Comparison of ENCODE assay signal across 8 cellular contexts in the genomic region with DNA sequence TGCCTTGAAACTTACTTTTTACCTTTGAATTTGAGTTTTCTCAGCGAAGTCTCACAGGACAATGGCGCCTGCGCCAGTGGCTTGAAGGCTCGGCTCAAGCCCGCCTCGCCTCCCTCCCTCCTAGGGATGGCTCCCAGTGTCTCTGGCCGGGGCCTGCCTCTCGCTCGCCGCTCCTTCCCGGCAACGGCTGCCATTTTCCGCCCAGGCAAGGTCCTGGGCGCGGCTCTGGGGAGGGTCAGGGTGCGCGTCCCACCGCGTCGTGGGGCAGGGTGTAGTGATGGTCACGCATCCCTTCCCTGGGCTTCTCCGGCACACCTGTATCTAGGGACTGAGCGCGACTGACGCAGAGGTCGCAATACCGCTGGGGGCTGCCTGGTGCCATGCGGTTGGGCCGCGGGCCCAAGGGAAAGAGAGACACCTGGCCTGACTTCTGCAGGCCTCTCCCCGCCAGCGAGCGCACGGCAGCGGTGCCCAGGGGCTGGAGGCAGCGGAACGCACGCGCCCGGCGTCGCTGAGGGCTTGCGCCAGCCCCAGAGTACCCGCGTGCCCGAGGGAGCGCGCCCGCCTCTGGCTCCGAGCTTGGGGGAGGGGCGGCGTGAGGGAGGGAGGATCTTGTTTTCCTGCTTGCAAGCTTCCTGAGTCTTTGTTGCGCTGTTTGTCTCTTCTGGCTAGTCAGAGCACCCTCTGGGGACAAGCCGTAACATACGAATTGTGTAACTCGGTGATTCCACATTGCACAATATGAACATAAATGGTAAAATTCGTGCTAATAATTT. TPM values are rescaled to one million over a fixed set of nuclear protein-coding genes. Genes with fewer than 3 reads are reported as not detected.
DNase-seq lines count a peak whose midpoint lies in the region; ATAC-seq lines count a peak whose summit lies in the region.

No MANE protein-coding gene starts in this region.

- peak overlapping the region; percentile 65 for H3K4me3 Mint-ChIP-seq in activated CD4-positive, alpha-beta memory T cell treated with anti-CD3 and anti-CD28 coated beads for 36 hours

- H3K27me3 ChIP-seq in duodenal mucosa (ENCODE audit: control insufficient read depth in 1 of 2, insufficient read depth in 2 of 2, low read length in 2 of 2): no peaks in the 10 kb centered on the region

- peak overlapping the region; percentile 33 for H3K27ac Mint-ChIP-seq in activated CD4-positive, alpha-beta memory T cell treated with anti-CD3 and anti-CD28 coated beads for 36 hours

- peak overlapping the region; percentile 76 to 77 for H3K4me3 ChIP-seq in duodenal mucosa (ENCODE audit: low read depth in 1 of 2, low read length in 2 of 2)

- intact Hi-C loops in activated CD4-positive, alpha-beta memory T cell treated with anti-CD3 and anti-CD28 coated beads for 36 hours (cut with micrococcal nuclease): loop anchor here (1.0 kb wide), 1 partner anchor 20 kb away; a partner anchor contains a TSS

- no peaks in the 10 kb centered on the region for H3K36me3 ChIP-seq in duodenal mucosa (ENCODE audit: control insufficient read depth in 1 of 2, insufficient read depth in 2 of 2, low read length in 2 of 2)

- H3K9ac ChIP-seq in duodenal mucosa (ENCODE audit: low read depth in 1 of 2, low read length in 2 of 2): peak overlapping the region; percentile 59

- no peak for ATAC-seq in HG03521 (IDR thresholded peaks at IDR 0.05; ENCODE audit: unreplicated experiment)

- H3K4me1 ChIP-seq in duodenal mucosa (ENCODE audit: control insufficient read depth in 1 of 2, insufficient read depth in 2 of 2, low read length in 2 of 2): no peaks in the 10 kb centered on the region

- CTCF ChIA-PET in activated CD4-positive, alpha-beta memory T cell treated with anti-CD3 and anti-CD28 coated beads for 36 hours (lab: Charles Lee): interaction anchor here (0.7 to 1.8 kb wide), 2 partner anchors 31 to 50 kb away, joined by 3 to 7 read pairs; no protein-coding TSS in a partner anchor

- no peaks in the 10 kb centered on the region for H3K9me3 Mint-ChIP-seq in activated CD4-positive, alpha-beta memory T cell treated with anti-CD3 and anti-CD28 coated beads for 36 hours

- H3K36me3 Mint-ChIP-seq in activated CD4-positive, alpha-beta memory T cell treated with anti-CD3 and anti-CD28 coated beads for 36 hours: no peaks in the 10 kb centered on the region

- H3K27ac ChIP-seq in duodenal mucosa (ENCODE audit: low read depth, low read length): peak overlapping the region; percentile 62

- no peaks in the 10 kb centered on the region for H3K9me3 ChIP-seq in duodenal mucosa (ENCODE audit: control insufficient read depth in 1 of 2, low read length in 2 of 2)

- peaks cover 8% of the 10 kb centered on the region for H3K4me1 Mint-ChIP-seq in activated CD4-positive, alpha-beta memory T cell treated with anti-CD3 and anti-CD28 coated beads for 36 hours (ENCODE audit: low read depth)

- peaks cover 3% of the 10 kb centered on the region for H3K27me3 Mint-ChIP-seq in activated CD4-positive, alpha-beta memory T cell treated with anti-CD3 and anti-CD28 coated beads for 36 hours

- POLR2A ChIA-PET in activated CD4-positive, alpha-beta memory T cell treated with anti-CD3 and anti-CD28 coated beads for 36 hours (lab: Charles Lee): interaction anchor here (3.1 kb wide), 1 partner anchor 20 kb away, joined by 14 read pairs; a partner anchor contains a TSS

- DNase-seq in GM04504 (ENCODE audit: low read depth) (peak; percentile 71), NCI-H2029 (lab: John Stamatoyannopoulos, UW) (peak; percentile 75), left kidney (ENCODE audit: low read depth, low spot score) (peak; percentile 97), HK-2 (ENCODE audit: unreplicated experiment) (no peak)
- peak; percentile 82 for DNase-seq in activated CD4-positive, alpha-beta memory T cell treated with anti-CD3 and anti-CD28 coated beads for 36 hours
- DNase-seq in stimulated activated CD4-positive, alpha-beta T cell treated with anti-CD3 and anti-CD28 coated beads, Interleukin-15, amount 100 ng/mL, for 48 hours (ENCODE audit: low read depth in 2 of 2): peak; percentile 41 to 66

RNA-seq across cellular contexts. Expression of a gene that starts 20.7 kb away (rescaled TPM):
- total RNA-seq in activated CD4-positive, alpha-beta memory T cell treated with anti-CD3 and anti-CD28 coated beads for 36 hours: 10 to 100 TPM; 32.6 to 34.2 TPM

RNA-seq across cellular contexts. Expression of a gene that starts 27.3 kb away (rescaled TPM):
- total RNA-seq in activated CD4-positive, alpha-beta memory T cell treated with anti-CD3 and anti-CD28 coated beads for 36 hours: 10 to 100 TPM; 32.9 to 34.2 TPM

RNA-seq across cellular contexts. Expression of a gene that starts 51.7 kb away (rescaled TPM):
- 1 to 10 TPM; 5.3 to 7.0 TPM for total RNA-seq in activated CD4-positive, alpha-beta memory T cell treated with anti-CD3 and anti-CD28 coated beads for 36 hours
